In genomic region chr9:95368377-95369160, GRCh38 we compare ENCODE assay signal across 28 cellular contexts.
"Had no signal": no experiment of that assay in that cellular context is flagged by ENCODE, and none has a peak within 500 bp of the region (broad histone marks: within the 10 kb centered on the region; RNA-seq: fewer than 3 reads in every experiment).

No MANE protein-coding gene starts in this region.

- H3K9me3 Mint-ChIP-seq: activated CD8-positive, alpha-beta T cell treated with anti-CD3 and anti-CD28 coated beads for 36 hours; activated naive CD4-positive, alpha-beta T cell treated with anti-CD3 and anti-CD28 coated beads for 36 hours; activated naive CD4-positive, alpha-beta T cell treated with anti-CD3 and anti-CD28 coated beads, Interleukin-2, amount 50 U/mL, for 72 hours; activated naive CD8-positive, alpha-beta T cell treated with anti-CD3 and anti-CD28 coated beads, Interleukin-2, amount 10 ng/mL, durations not matched to agents 7 days and 5 days; activated T-cell treated with anti-CD3 and anti-CD28 coated beads, Interleukin-2, amount 50 U/mL, for 4 hours; activated T-helper 17 cell treated with anti-CD3 and anti-CD28 coated beads, Interleukin-2, amount 50 U/mL, for 72 hours; dendritic cell treated with granulocyte-macrophage colony-stimulating factor and Interleukin-4, amounts not matched to agents 40 ng/mL and 50 ng/mL, for 4 days; effector memory CD8-positive, alpha-beta T cell had no signal

- H3K27ac Mint-ChIP-seq: activated CD8-positive, alpha-beta T cell treated with anti-CD3 and anti-CD28 coated beads for 36 hours; activated naive CD4-positive, alpha-beta T cell treated with anti-CD3 and anti-CD28 coated beads for 36 hours; activated naive CD4-positive, alpha-beta T cell treated with anti-CD3 and anti-CD28 coated beads, Interleukin-2, amount 50 U/mL, for 72 hours; activated naive CD8-positive, alpha-beta T cell treated with anti-CD3 and anti-CD28 coated beads, Interleukin-2, amount 10 ng/mL, durations not matched to agents 7 days and 5 days; activated T-helper 17 cell treated with anti-CD3 and anti-CD28 coated beads, Interleukin-2, amount 50 U/mL, for 72 hours; brain; dendritic cell treated with granulocyte-macrophage colony-stimulating factor and Interleukin-4, amounts not matched to agents 40 ng/mL and 50 ng/mL, for 4 days; effector memory CD8-positive, alpha-beta T cell had no signal

- H3K36me3 ChIP-seq: ascending aorta, breast epithelium, cardiac muscle cell, esophagus muscularis mucosa, gastrocnemius medialis, heart right ventricle had no signal

- H3K4me3 Mint-ChIP-seq: activated CD8-positive, alpha-beta T cell treated with anti-CD3 and anti-CD28 coated beads for 36 hours; activated naive CD4-positive, alpha-beta T cell treated with anti-CD3 and anti-CD28 coated beads for 36 hours; activated naive CD8-positive, alpha-beta T cell treated with anti-CD3 and anti-CD28 coated beads, Interleukin-2, amount 10 ng/mL, durations not matched to agents 7 days and 5 days; activated T-cell treated with anti-CD3 and anti-CD28 coated beads, Interleukin-2, amount 50 U/mL, for 4 hours; activated T-helper 17 cell treated with anti-CD3 and anti-CD28 coated beads, Interleukin-2, amount 50 U/mL, for 72 hours; brain; dendritic cell treated with granulocyte-macrophage colony-stimulating factor and Interleukin-4, amounts not matched to agents 40 ng/mL and 50 ng/mL, for 4 days; effector memory CD8-positive, alpha-beta T cell had no signal

- H3K4me3 ChIP-seq: ascending aorta, breast epithelium, cardiac muscle cell, coronary artery, esophagus muscularis mucosa, gastrocnemius medialis, heart right ventricle had no signal

- H3K4me1 Mint-ChIP-seq: activated T-helper 17 cell treated with anti-CD3 and anti-CD28 coated beads, Interleukin-2, amount 50 U/mL, for 72 hours had no signal

- H3K27ac ChIP-seq: ascending aorta, breast epithelium, cardiac muscle cell, coronary artery, esophagus muscularis mucosa, foreskin keratinocyte, gastrocnemius medialis, heart right ventricle had no signal

- ATAC-seq: activated CD8-positive, alpha-beta T cell treated with anti-CD3 and anti-CD28 coated beads for 36 hours; activated naive CD4-positive, alpha-beta T cell treated with anti-CD3 and anti-CD28 coated beads, Interleukin-2, amount 50 U/mL, for 72 hours; activated T-cell treated with anti-CD3 and anti-CD28 coated beads, Interleukin-2, amount 50 U/mL, for 4 hours; activated T-helper 17 cell treated with anti-CD3 and anti-CD28 coated beads, Interleukin-2, amount 50 U/mL, for 72 hours; effector memory CD8-positive, alpha-beta T cell; foreskin keratinocyte; gastrocnemius medialis; heart right ventricle had no signal

- H3K27me3 ChIP-seq: ascending aorta, breast epithelium, cardiac muscle cell, esophagus muscularis mucosa, gastrocnemius medialis had no signal

- H3K9me3 ChIP-seq: ascending aorta, breast epithelium, esophagus muscularis mucosa, gastrocnemius medialis, heart right ventricle had no signal

- H3K4me1 ChIP-seq: ascending aorta, breast epithelium, foreskin keratinocyte had no signal

- H3K36me3 Mint-ChIP-seq: activated naive CD4-positive, alpha-beta T cell treated with anti-CD3 and anti-CD28 coated beads, Interleukin-2, amount 50 U/mL, for 72 hours; activated naive CD8-positive, alpha-beta T cell treated with anti-CD3 and anti-CD28 coated beads, Interleukin-2, amount 10 ng/mL, durations not matched to agents 7 days and 5 days; brain had no signal

- DNase-seq: activated CD4-positive, alpha-beta T cell treated with anti-CD3 and anti-CD28 coated beads for 1 hour; activated CD4-positive, alpha-beta T cell treated with anti-CD3 and anti-CD28 coated beads for 4 hours; activated CD4-positive, alpha-beta T cell treated with anti-CD3 and anti-CD28 coated beads, Interleukin-2, amount 50 U/mL, for 1 hour; activated CD4-positive, alpha-beta T cell treated with anti-CD3 and anti-CD28 coated beads, Interleukin-2, amount 50 U/mL, for 48 hours; activated CD8-positive, alpha-beta memory T cell treated with anti-CD3 and anti-CD28 coated beads for 24 hours; activated CD8-positive, alpha-beta T cell treated with anti-CD3 and anti-CD28 coated beads for 36 hours; activated effector memory CD4-positive, alpha-beta T cell treated with anti-CD3 and anti-CD28 coated beads, Interleukin-2, amount 50 U/mL, for 16 hours; activated naive CD4-positive, alpha-beta T cell treated with anti-CD3 and anti-CD28 coated beads for 36 hours; activated naive CD8-positive, alpha-beta T cell treated with anti-CD3 and anti-CD28 coated beads, Interleukin-2, amount 10 ng/mL, durations not matched to agents 7 days and 5 days; activated T-cell treated with anti-CD3 and anti-CD28 coated beads, Interleukin-2, amount 50 U/mL, for 4 hours; central memory CD4-positive, alpha-beta T cell; cerebellar nuclear complex; effector CD4-positive, alpha-beta T cell; effector memory CD8-positive, alpha-beta T cell; erythroblast; foreskin keratinocyte; gastrocnemius medialis; heart right ventricle; T-helper 2 cell had no signal
